In genomic region chr15:38538328-38539007, GRCh38 we compare ENCODE assay signal across 20 cellular contexts. TPM values are rescaled to one million over a fixed set of nuclear protein-coding genes. Genes with fewer than 3 reads are reported as not detected.
DNase-seq lines count a peak whose midpoint lies in the region; ATAC-seq and TF ChIP-seq lines count a peak whose summit lies in the region.
"Had no signal": no experiment of that assay in that cellular context is flagged by ENCODE, and none has a peak within 500 bp of the region (broad histone marks: within the 10 kb centered on the region; RNA-seq: fewer than 3 reads in every experiment).

No MANE protein-coding gene starts in this region.

- WGBS in endodermal cell (ENCODE audit: insufficient coverage in 1 of 2, insufficient read length in 1 of 2), 2 experiments = 93 to 97% methylated on average over 5 to 8 of the region's 8 CpGs
- 83 to 85% methylated on average over 8 of the region's 8 CpGs for WGBS in upper lobe of left lung, 2 donors

- H3K9ac ChIP-seq in endodermal cell (ENCODE audit: extremely low read depth, low read length, poor library complexity, severe bottlenecking) = no peak overlapping the region

- peak in 1 of 2 donors; percentile 47 for ATAC-seq in CD4-positive, CD25-positive, alpha-beta regulatory T cell (ENCODE audit: low read depth in 2 of 2)
- peak; percentile 79 for ATAC-seq in CD4-positive, alpha-beta T cell (ENCODE audit: poor library complexity)
- ATAC-seq in mucosa of descending colon = peak; percentile 40
- no peak for ATAC-seq in upper lobe of left lung (ENCODE audit: low FRiP score in 2 of 2)
- ATAC-seq: foreskin keratinocyte, left ventricle myocardium superior, right lobe of liver had no signal

- POLR2A ChIA-PET in CD4-positive, alpha-beta T cell (lab: Charles Lee) = interaction anchor here (0.6 to 1.6 kb wide), 7 partner anchors 11 to 161 kb away, joined by 3 to 5 read pairs (median 3); no protein-coding TSS in a partner anchor

- H3K36me3 ChIP-seq in CD4-positive, CD25-positive, alpha-beta regulatory T cell (ENCODE audit: control insufficient read depth, insufficient read depth, low read length) = peaks cover 36% of the 10 kb centered on the region
- H3K36me3 ChIP-seq in mucosa of descending colon (ENCODE audit: low read depth) (no peaks in the 10 kb centered on the region), endodermal cell (ENCODE audit: control insufficient read depth, insufficient read depth, low read length) (no peaks in the 10 kb centered on the region), upper lobe of left lung (no peaks in the 10 kb centered on the region)
- H3K36me3 ChIP-seq: MG63, right lobe of liver, suprapubic skin had no signal

- H3K27ac ChIP-seq in CD4-positive, CD25-positive, alpha-beta regulatory T cell (ENCODE audit: insufficient read depth, low read length, poor library complexity, severe bottlenecking) = peak overlapping the region; percentile 71
- H3K27ac ChIP-seq in CD4-positive, alpha-beta T cell (ENCODE audit: low read depth, low read length) = peak overlapping the region; percentile 69
- H3K27ac ChIP-seq in endodermal cell (ENCODE audit: low read depth, low read length) (no peak overlapping the region), upper lobe of left lung (no peak overlapping the region)
- H3K27ac ChIP-seq: foreskin keratinocyte, right lobe of liver, suprapubic skin, VCaP had no signal

- no peak for TF ChIP-seq CTCF in CD4-positive, alpha-beta T cell (IDR thresholded peaks at IDR 0.05)
- TF ChIP-seq CTCF in mucosa of descending colon (IDR thresholded peaks at IDR 0.05) (no peak), endodermal cell (conservative IDR thresholded peaks at IDR 0.05) (no peak), upper lobe of left lung (IDR thresholded peaks at IDR 0.05) (no peak)

- CTCF ChIA-PET in CD4-positive, alpha-beta T cell (lab: Charles Lee) = interaction anchor here (1.0 to 2.1 kb wide), 3 partner anchors 8 to 161 kb away, joined by 3 to 6 read pairs (median 4); partner anchors contain the start of gene RASGRP1

- intact Hi-C loops in CD4-positive, alpha-beta T cell (cut with DNase I, micrococcal nuclease) = loop anchor here in 1 of 2 experiments (2.0 to 10.0 kb wide), 2 partner anchors 14 to 54 kb away; no protein-coding TSS in a partner anchor
- intact Hi-C loops in activated T-helper 1 cell treated with anti-CD3 and anti-CD28 coated beads, Interleukin-12 subunit alpha, Interleukin-12 subunit beta, Interleukin-2, Interleukin-4 antibody, amounts not matched to agents 30 ng/mL and 10 ng/mL and 1 ng/mL, durations not matched to agents 14 hours and 24 hours and 36 hours (cut with micrococcal nuclease) = loop anchor here (1.0 kb wide), 1 partner anchor 8 kb away; no protein-coding TSS in a partner anchor
- intact Hi-C loops in mucosa of descending colon (cut with DNase I, micrococcal nuclease) = no loop called here

- peak overlapping the region; percentile 90 to 96 (median 92) for H3K27ac Mint-ChIP-seq in CD4-positive, CD25-positive, alpha-beta regulatory T cell
- peak overlapping the region; percentile 80 for H3K27ac Mint-ChIP-seq in CD4-positive, alpha-beta T cell
- peak overlapping the region; percentile 80 for H3K27ac Mint-ChIP-seq in activated T-helper 1 cell treated with anti-CD3 and anti-CD28 coated beads, Interleukin-12 subunit alpha, Interleukin-12 subunit beta, Interleukin-2, Interleukin-4 antibody, amounts not matched to agents 30 ng/mL and 10 ng/mL and 1 ng/mL, durations not matched to agents 14 hours and 24 hours and 36 hours
- H3K27ac Mint-ChIP-seq in endodermal cell = no peak overlapping the region

- peak overlapping the region; percentile 80 for H3K4me3 ChIP-seq in CD4-positive, CD25-positive, alpha-beta regulatory T cell (ENCODE audit: low read depth, low read length)
- no peak overlapping the region for H3K4me3 ChIP-seq in mucosa of descending colon
- H3K4me3 ChIP-seq in endodermal cell (ENCODE audit: low read length) = no peak overlapping the region
- H3K4me3 ChIP-seq in upper lobe of left lung = no peak overlapping the region
- H3K4me3 ChIP-seq: MG63, right lobe of liver, suprapubic skin had no signal

- no peaks in the 10 kb centered on the region for H3K9me3 Mint-ChIP-seq in CD4-positive, CD25-positive, alpha-beta regulatory T cell
- H3K9me3 Mint-ChIP-seq in CD4-positive, alpha-beta T cell = no peaks in the 10 kb centered on the region
- no peaks in the 10 kb centered on the region for H3K9me3 Mint-ChIP-seq in activated T-helper 1 cell treated with anti-CD3 and anti-CD28 coated beads, Interleukin-12 subunit alpha, Interleukin-12 subunit beta, Interleukin-2, Interleukin-4 antibody, amounts not matched to agents 30 ng/mL and 10 ng/mL and 1 ng/mL, durations not matched to agents 14 hours and 24 hours and 36 hours
- H3K9me3 Mint-ChIP-seq in endodermal cell = no peaks in the 10 kb centered on the region
- H3K9me3 Mint-ChIP-seq: neural crest cell had no signal

- TF ChIP-seq POLR2A in upper lobe of left lung (IDR thresholded peaks at IDR 0.05) = no peak

- no peaks in the 10 kb centered on the region for H3K27me3 Mint-ChIP-seq in CD4-positive, CD25-positive, alpha-beta regulatory T cell
- no peaks in the 10 kb centered on the region for H3K27me3 Mint-ChIP-seq in CD4-positive, alpha-beta T cell
- no peaks in the 10 kb centered on the region for H3K27me3 Mint-ChIP-seq in activated T-helper 1 cell treated with anti-CD3 and anti-CD28 coated beads, Interleukin-12 subunit alpha, Interleukin-12 subunit beta, Interleukin-2, Interleukin-4 antibody, amounts not matched to agents 30 ng/mL and 10 ng/mL and 1 ng/mL, durations not matched to agents 14 hours and 24 hours and 36 hours (ENCODE audit: insufficient read depth)
- peaks cover 44% of the 10 kb centered on the region for H3K27me3 Mint-ChIP-seq in endodermal cell (ENCODE audit: insufficient read depth)

- H3K4me3 Mint-ChIP-seq in CD4-positive, CD25-positive, alpha-beta regulatory T cell = peak overlapping the region; percentile 46 to 81 (median 68)
- peak overlapping the region; percentile 83 for H3K4me3 Mint-ChIP-seq in CD4-positive, alpha-beta T cell
- peak overlapping the region; percentile 38 for H3K4me3 Mint-ChIP-seq in activated T-helper 1 cell treated with anti-CD3 and anti-CD28 coated beads, Interleukin-12 subunit alpha, Interleukin-12 subunit beta, Interleukin-2, Interleukin-4 antibody, amounts not matched to agents 30 ng/mL and 10 ng/mL and 1 ng/mL, durations not matched to agents 14 hours and 24 hours and 36 hours
- H3K4me3 Mint-ChIP-seq in endodermal cell = no peak overlapping the region
- H3K4me3 Mint-ChIP-seq: neural crest cell had no signal

- H3K27me3 ChIP-seq in CD4-positive, CD25-positive, alpha-beta regulatory T cell (ENCODE audit: control insufficient read depth, insufficient read depth, low read length) = no peaks in the 10 kb centered on the region
- H3K27me3 ChIP-seq in CD4-positive, alpha-beta T cell (ENCODE audit: control insufficient read depth, insufficient read depth, low read length) = no peaks in the 10 kb centered on the region
- H3K27me3 ChIP-seq in endodermal cell (ENCODE audit: control insufficient read depth, insufficient read depth, low read length, poor library complexity, severe bottlenecking) (peaks cover 36% of the 10 kb centered on the region), upper lobe of left lung (no peaks in the 10 kb centered on the region)
- H3K27me3 ChIP-seq: MG63, right lobe of liver, suprapubic skin had no signal

- peaks cover 48 to 96% (median 87%) of the 10 kb centered on the region in 4 donors for H3K4me1 Mint-ChIP-seq in CD4-positive, CD25-positive, alpha-beta regulatory T cell
- H3K4me1 Mint-ChIP-seq in CD4-positive, alpha-beta T cell (ENCODE audit: low read depth) = peaks cover 98% of the 10 kb centered on the region
- peaks cover 94% of the 10 kb centered on the region for H3K4me1 Mint-ChIP-seq in activated T-helper 1 cell treated with anti-CD3 and anti-CD28 coated beads, Interleukin-12 subunit alpha, Interleukin-12 subunit beta, Interleukin-2, Interleukin-4 antibody, amounts not matched to agents 30 ng/mL and 10 ng/mL and 1 ng/mL, durations not matched to agents 14 hours and 24 hours and 36 hours (ENCODE audit: low read depth)
- H3K4me1 Mint-ChIP-seq in endodermal cell = peaks cover 9% of the 10 kb centered on the region

- no peak for TF ChIP-seq EP300 in upper lobe of left lung (IDR thresholded peaks at IDR 0.05)

- DNase-seq in CD4-positive, CD25-positive, alpha-beta regulatory T cell = peak in 2 of 3 donors; percentile 18 to 44
- no peak for DNase-seq in CD4-positive, alpha-beta T cell
- DNase-seq in activated T-helper 1 cell treated with anti-CD3 and anti-CD28 coated beads, Interleukin-12 subunit alpha, Interleukin-12 subunit beta, Interleukin-2, Interleukin-4 antibody, amounts not matched to agents 30 ng/mL and 10 ng/mL and 1 ng/mL, durations not matched to agents 14 hours and 24 hours and 36 hours (ENCODE audit: low spot score) = no peak
- DNase-seq in mucosa of descending colon (no peak), globus pallidus (ENCODE audit: low spot score) (no peak), endodermal cell (no peak), upper lobe of left lung (no peak)
- DNase-seq: erythroblast, foreskin keratinocyte, hippocampal formation, left ventricle myocardium superior, MG63, midbrain, NCI-H1417 treated with DMSO at 0.1 percent for 48 hours, NCI-H446 treated with DMSO at 0.1 percent for 48 hours, right lobe of liver, SIG-M5 had no signal

- H3K4me1 ChIP-seq in CD4-positive, CD25-positive, alpha-beta regulatory T cell (ENCODE audit: control insufficient read depth, insufficient read depth, low read length, poor library complexity, severe bottlenecking) = peaks cover 85% of the 10 kb centered on the region
- H3K4me1 ChIP-seq in mucosa of descending colon (ENCODE audit: low read depth) (peaks cover 3% of the 10 kb centered on the region), endodermal cell (ENCODE audit: control insufficient read depth, insufficient read depth, low read length) (peaks cover 4% of the 10 kb centered on the region), upper lobe of left lung (no peaks in the 10 kb centered on the region)
- H3K4me1 ChIP-seq: foreskin keratinocyte, right lobe of liver had no signal

- H3K36me3 Mint-ChIP-seq in CD4-positive, CD25-positive, alpha-beta regulatory T cell = peaks cover 47% of the 10 kb centered on the region
- H3K36me3 Mint-ChIP-seq in CD4-positive, alpha-beta T cell (ENCODE audit: low read depth) = peaks cover 78% of the 10 kb centered on the region
- peaks cover 56% of the 10 kb centered on the region for H3K36me3 Mint-ChIP-seq in activated T-helper 1 cell treated with anti-CD3 and anti-CD28 coated beads, Interleukin-12 subunit alpha, Interleukin-12 subunit beta, Interleukin-2, Interleukin-4 antibody, amounts not matched to agents 30 ng/mL and 10 ng/mL and 1 ng/mL, durations not matched to agents 14 hours and 24 hours and 36 hours (ENCODE audit: low read depth)
- peaks cover 6% of the 10 kb centered on the region for H3K36me3 Mint-ChIP-seq in endodermal cell (ENCODE audit: low read depth)

- H3K9me3 ChIP-seq in CD4-positive, CD25-positive, alpha-beta regulatory T cell (ENCODE audit: control insufficient read depth in 2 of 2, low read length in 2 of 2) = no peaks in the 10 kb centered on the region
- no peaks in the 10 kb centered on the region for H3K9me3 ChIP-seq in CD4-positive, alpha-beta T cell (ENCODE audit: control insufficient read depth, low read length)
- no peaks in the 10 kb centered on the region for H3K9me3 ChIP-seq in mucosa of descending colon
- no peaks in the 10 kb centered on the region for H3K9me3 ChIP-seq in endodermal cell (ENCODE audit: control insufficient read depth, low read length)
- H3K9me3 ChIP-seq in upper lobe of left lung = no peaks in the 10 kb centered on the region
- H3K9me3 ChIP-seq: MG63, right lobe of liver, suprapubic skin had no signal

RNA-seq across cellular contexts. Expression of gene RASGRP1, which starts 26.1 kb away (rescaled TPM):
- total RNA-seq in CD4-positive, CD25-positive, alpha-beta regulatory T cell = 216 TPM
- 100 to 1,000 TPM in 1 of 4 donors, 10 to 100 TPM in 3; 74.5 to 108 (median 86.6) TPM for polyA plus RNA-seq in CD4-positive, CD25-positive, alpha-beta regulatory T cell
- 10 to 100 TPM; 66.6 to 69.7 TPM for total RNA-seq in CD4-positive, alpha-beta T cell
- 106 and 110 TPM in 2 replicates for total RNA-seq in activated T-helper 1 cell treated with anti-CD3 and anti-CD28 coated beads, Interleukin-12 subunit alpha, Interleukin-12 subunit beta, Interleukin-2, Interleukin-4 antibody, amounts not matched to agents 30 ng/mL and 10 ng/mL and 1 ng/mL, durations not matched to agents 14 hours and 24 hours and 36 hours
- 1 to 10 TPM; 1.2 to 2.6 (median 2.6) TPM for total RNA-seq in mucosa of descending colon
- 1 to 10 TPM; 7.0 to 8.8 TPM for total RNA-seq in endodermal cell
- 5.4 TPM for polyA plus RNA-seq in endodermal cell (2013, experiment 1 of 2)
- 5.1 TPM for polyA plus RNA-seq in endodermal cell (2013, experiment 2 of 2)
- total RNA-seq in upper lobe of left lung = 1 to 10 TPM; 2.9 to 6.8 (median 4.6) TPM
- total RNA-seq: foreskin keratinocyte had no signal
- polyA plus RNA-seq: foreskin keratinocyte had no signal

Comparison
In these comparisons a context has a peak if more than half of its experiments do, and no peak if none do; other contexts are left out.
1. ATAC-seq: peak in CD4-positive, alpha-beta T cell (single experiment) and mucosa of descending colon (single experiment); none in upper lobe of left lung (0 of 2).
2. DNase-seq: peak in CD4-positive, CD25-positive, alpha-beta regulatory T cell (2 of 3); none in CD4-positive, alpha-beta T cell (0 of 10), activated T-helper 1 cell treated with anti-CD3 and anti-CD28 coated beads, Interleukin-12 subunit alpha, Interleukin-12 subunit beta, Interleukin-2, Interleukin-4 antibody, amounts not matched to agents 30 ng/mL and 10 ng/mL and 1 ng/mL, durations not matched to agents 14 hours and 24 hours and 36 hours (single experiment), mucosa of descending colon (0 of 3), globus pallidus (single experiment), endodermal cell (single experiment) and upper lobe of left lung (0 of 2).
3. H3K27ac ChIP-seq: peak in CD4-positive, CD25-positive, alpha-beta regulatory T cell (single experiment) and CD4-positive, alpha-beta T cell (single experiment); none in endodermal cell (single experiment) and upper lobe of left lung (0 of 4).
4. RNA of gene RASGRP1, which starts 26.1 kb away (total RNA-seq): 216 TPM in CD4-positive, CD25-positive, alpha-beta regulatory T cell (single experiment), 106 to 110 TPM in activated T-helper 1 cell treated with anti-CD3 and anti-CD28 coated beads, Interleukin-12 subunit alpha, Interleukin-12 subunit beta, Interleukin-2, Interleukin-4 antibody, amounts not matched to agents 30 ng/mL and 10 ng/mL and 1 ng/mL, durations not matched to agents 14 hours and 24 hours and 36 hours and 66.6 to 69.7 TPM in CD4-positive, alpha-beta T cell; 7.0 to 8.8 TPM in endodermal cell, 2.9 to 6.8 TPM in upper lobe of left lung and 1.2 to 2.6 TPM in mucosa of descending colon; every median in the first group is over 4 times any median in the second.